ENCODE assay signal across 20 cellular contexts in the genomic region with DNA sequence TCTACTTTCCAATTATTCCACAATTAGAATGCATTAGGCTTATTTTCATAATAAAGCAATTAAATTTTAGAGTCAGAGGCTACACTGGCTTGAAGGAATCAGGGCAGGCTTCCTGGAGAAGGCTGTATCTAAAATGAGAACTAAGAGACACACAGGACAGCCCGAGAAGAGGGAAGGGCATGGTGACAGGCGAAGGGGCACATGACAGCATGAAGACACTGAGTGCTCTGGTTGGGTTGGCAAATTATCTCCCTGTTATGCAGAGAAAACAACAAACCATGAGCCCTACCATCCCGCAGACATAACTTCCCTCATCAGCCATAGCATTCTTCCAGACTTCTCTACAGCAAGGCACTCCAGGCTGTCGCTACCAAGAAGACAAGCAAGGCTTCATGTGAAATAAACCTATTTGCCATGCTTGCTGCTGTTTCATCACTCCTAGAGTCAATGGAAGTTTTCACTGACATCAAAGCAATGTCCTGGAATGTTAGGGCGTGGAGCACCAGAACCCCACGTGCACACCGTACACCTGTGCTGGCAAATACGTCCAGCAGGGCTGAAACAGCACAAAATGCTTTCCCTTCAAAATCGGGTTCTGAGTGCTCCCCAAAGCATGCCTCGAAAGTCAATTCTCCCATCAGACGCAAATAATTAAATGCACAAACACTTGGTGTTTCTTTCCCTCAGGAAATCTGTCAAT. TPM values are rescaled to one million over a fixed set of nuclear protein-coding genes. Genes with fewer than 3 reads are reported as not detected.
DNase-seq lines count a peak whose midpoint lies in the region; TF ChIP-seq lines count a peak whose summit lies in the region.
"Had no signal": no experiment of that assay in that cellular context is flagged by ENCODE, and none has a peak within 500 bp of the region (broad histone marks: within the 10 kb centered on the region; RNA-seq: fewer than 3 reads in every experiment).

No MANE protein-coding gene starts in this region.

- H3K4me3 ChIP-seq in MM.1S (ENCODE audit: low read length) (peak overlapping the region; percentile 39; the same call in 1 of the 2 replicates), colonic mucosa (no peak overlapping the region), lower leg skin (ENCODE audit: low read depth, poor library complexity, severe bottlenecking) (no peak overlapping the region)
- H3K4me3 ChIP-seq: uterus had no signal

- no peaks in the 10 kb centered on the region for H3K9me2 ChIP-seq in MM.1S (replicated peaks; ENCODE audit: insufficient read depth, low read length)

- no peak for TF ChIP-seq POLR2A in lower leg skin (IDR thresholded peaks at IDR 0.05)

- 58 to 77% methylated on average over 11 of the region's 11 CpGs for WGBS in lower leg skin, 2 donors

- H3K27me3 Mint-ChIP-seq in CD14-positive monocyte (ENCODE audit: low read depth in 3 of 3) (no peaks in the 10 kb centered on the region), progenitor cell of endocrine pancreas (no peaks in the 10 kb centered on the region)
- H3K27me3 Mint-ChIP-seq: activated naive CD4-positive, alpha-beta T cell treated with anti-CD3 and anti-CD28 coated beads, Interleukin-2, amount 10 ng/mL, durations not matched to agents 7 days and 5 days; central memory CD8-positive, alpha-beta T cell; naive thymus-derived CD8-positive, alpha-beta T cell had no signal

- H3F3A ChIP-seq in MM.1S (ENCODE audit: insufficient read depth, low read length) = peaks cover 43% of the 10 kb centered on the region

- H2AFZ ChIP-seq in MM.1S (ENCODE audit: low read length) = no peak overlapping the region
- H2AFZ ChIP-seq: parathyroid adenoma had no signal

- DNase-seq in CD14-positive monocyte (ENCODE audit: low spot score) (no peak), MM.1S (no peak), colonic mucosa (no peak), progenitor cell of endocrine pancreas (ENCODE audit: low spot score, unreplicated experiment) (no peak), NCI-H524 treated with DMSO at 0.1 percent for 48 hours (lab: John Stamatoyannopoulos, UW) (no peak), lower leg skin (ENCODE audit: low spot score in 2 of 2) (no peak), substantia nigra (lab: John Stamatoyannopoulos, UW) (no peak)
- DNase-seq in activated CD4-positive, alpha-beta T cell treated with anti-CD3 and anti-CD28 coated beads for 4 hours = no peak
- DNase-seq: activated naive CD4-positive, alpha-beta T cell treated with anti-CD3 and anti-CD28 coated beads, Interleukin-2, amount 10 ng/mL, durations not matched to agents 7 days and 5 days; anterior cingulate cortex; C1 segment of cervical spinal cord; effector CD8-positive, alpha-beta T cell; glutamatergic neuron; H7; naive thymus-derived CD8-positive, alpha-beta T cell; NCI-H1436; stimulated activated CD4-positive, alpha-beta T cell treated with anti-CD3 and anti-CD28 coated beads, Interleukin-2, amount 100 ng/mL, for 24 hours; uterus had no signal

- H3K4me3 Mint-ChIP-seq in CD14-positive monocyte (no peak overlapping the region), progenitor cell of endocrine pancreas (ENCODE audit: low read depth) (no peak overlapping the region)
- H3K4me3 Mint-ChIP-seq: activated naive CD4-positive, alpha-beta T cell treated with anti-CD3 and anti-CD28 coated beads, Interleukin-2, amount 10 ng/mL, durations not matched to agents 7 days and 5 days; central memory CD8-positive, alpha-beta T cell had no signal

- H3K27me3 ChIP-seq in MM.1S (replicated peaks; ENCODE audit: insufficient read depth, low read length) (no peaks in the 10 kb centered on the region), colonic mucosa (no peaks in the 10 kb centered on the region)
- H3K27me3 ChIP-seq: uterus had no signal

- peaks cover 100% of the 10 kb centered on the region for H3K79me2 ChIP-seq in MM.1S (ENCODE audit: low read length)

- peak overlapping the region; percentile 81 for H3K4me2 ChIP-seq in MM.1S (ENCODE audit: low read depth, low read length)

- intact Hi-C loops in CD14-positive monocyte (cut with micrococcal nuclease) (loop anchor here in 1 of 2 donors (5.0 kb wide), 1 partner anchor 44 kb away; no protein-coding TSS in a partner anchor), colonic mucosa (cut with DNase I) (no loop called here), lower leg skin (cut with DNase I; ENCODE audit: low total_unique reads) (no loop called here)

- H4K20me1 ChIP-seq in MM.1S (ENCODE audit: insufficient read depth, low read length) = 0 out of 2 replicates have a peak, but pooled peaks cover 5% of the 10 kb centered on the region

- peak overlapping the region; percentile 95; the same call in 1 of the 2 replicates for H3K27ac ChIP-seq in MM.1S (ENCODE audit: low read length)
- H3K27ac ChIP-seq in colonic mucosa = peak overlapping the region; percentile 67
- H3K27ac ChIP-seq in substantia nigra (ENCODE audit: low read depth, low read length, poor library complexity, severe bottlenecking) = no peak overlapping the region
- H3K27ac ChIP-seq: parathyroid adenoma, uterus had no signal

- H3K27ac Mint-ChIP-seq in CD14-positive monocyte (peak overlapping the region in 6 of 7 donors; percentile 42 to 83 (median 62)), progenitor cell of endocrine pancreas (peak overlapping the region; percentile 86)
- H3K27ac Mint-ChIP-seq: activated naive CD4-positive, alpha-beta T cell treated with anti-CD3 and anti-CD28 coated beads, Interleukin-2, amount 10 ng/mL, durations not matched to agents 7 days and 5 days had no signal

- H3K9me3 Mint-ChIP-seq in CD14-positive monocyte (no peaks in the 10 kb centered on the region), progenitor cell of endocrine pancreas (ENCODE audit: low read depth) (no peaks in the 10 kb centered on the region)
- H3K9me3 Mint-ChIP-seq: activated naive CD4-positive, alpha-beta T cell treated with anti-CD3 and anti-CD28 coated beads, Interleukin-2, amount 10 ng/mL, durations not matched to agents 7 days and 5 days; central memory CD8-positive, alpha-beta T cell; naive thymus-derived CD8-positive, alpha-beta T cell had no signal

- TF ChIP-seq CTCF in CD14-positive monocyte (IDR thresholded peaks at IDR 0.05) (no peak), MM.1S (IDR thresholded peaks at IDR 0.05; ENCODE audit: low read length) (no peak), colonic mucosa (IDR thresholded peaks at IDR 0.05) (no peak), progenitor cell of endocrine pancreas (IDR thresholded peaks at IDR 0.05; ENCODE audit: unreplicated experiment) (no peak), lower leg skin (IDR thresholded peaks at IDR 0.05) (no peak)

- H3K9ac ChIP-seq in MM.1S (ENCODE audit: low read length) = peak overlapping the region; percentile 81; the same call in 1 of the 2 replicates
- peak overlapping the region in 1 of 2 donors; percentile 23 for H3K9ac ChIP-seq in colonic mucosa (ENCODE audit: low read depth in 2 of 2, low read length in 2 of 2)
- H3K9ac ChIP-seq: parathyroid adenoma had no signal

- peaks cover 32 to 44% of the 10 kb centered on the region in 2 donors for H3K36me3 Mint-ChIP-seq in CD14-positive monocyte
- H3K36me3 Mint-ChIP-seq in progenitor cell of endocrine pancreas (ENCODE audit: insufficient read depth) = no peaks in the 10 kb centered on the region

- H3K4me1 Mint-ChIP-seq in CD14-positive monocyte (peaks cover 60% of the 10 kb centered on the region), progenitor cell of endocrine pancreas (ENCODE audit: low read depth) (peaks cover 34% of the 10 kb centered on the region)

- H3K4me1 ChIP-seq in MM.1S (ENCODE audit: low read length) (peaks cover 97% of the 10 kb centered on the region), colonic mucosa (peaks cover 52% of the 10 kb centered on the region)

- no peaks in the 10 kb centered on the region for H3K9me3 ChIP-seq in MM.1S (replicated peaks; ENCODE audit: insufficient read depth, low read length)
- H3K9me3 ChIP-seq in colonic mucosa = no peaks in the 10 kb centered on the region
- H3K9me3 ChIP-seq: uterus had no signal

- H3K36me3 ChIP-seq in MM.1S (replicated peaks; ENCODE audit: insufficient read depth, low read length) (0 out of 2 replicates have a peak, but pooled peaks cover 3% of the 10 kb centered on the region), colonic mucosa (no peaks in the 10 kb centered on the region)
- H3K36me3 ChIP-seq: uterus had no signal

RNA-seq across cellular contexts. Expression of a gene that starts 21.3 kb away (rescaled TPM):
- polyA plus RNA-seq in CD14-positive monocyte = 10 to 100 TPM; 16.7 to 18.0 TPM
- total RNA-seq in colonic mucosa (10 to 100 TPM; 70.3 to 73.4 TPM), progenitor cell of endocrine pancreas (45.6 and 47.8 TPM in 2 replicates), lower leg skin (10 to 100 TPM; 15.1 to 29.8 (median 22.9) TPM)
